Comparison of ENCODE assay signal across 9 cellular contexts in the genomic region with DNA sequence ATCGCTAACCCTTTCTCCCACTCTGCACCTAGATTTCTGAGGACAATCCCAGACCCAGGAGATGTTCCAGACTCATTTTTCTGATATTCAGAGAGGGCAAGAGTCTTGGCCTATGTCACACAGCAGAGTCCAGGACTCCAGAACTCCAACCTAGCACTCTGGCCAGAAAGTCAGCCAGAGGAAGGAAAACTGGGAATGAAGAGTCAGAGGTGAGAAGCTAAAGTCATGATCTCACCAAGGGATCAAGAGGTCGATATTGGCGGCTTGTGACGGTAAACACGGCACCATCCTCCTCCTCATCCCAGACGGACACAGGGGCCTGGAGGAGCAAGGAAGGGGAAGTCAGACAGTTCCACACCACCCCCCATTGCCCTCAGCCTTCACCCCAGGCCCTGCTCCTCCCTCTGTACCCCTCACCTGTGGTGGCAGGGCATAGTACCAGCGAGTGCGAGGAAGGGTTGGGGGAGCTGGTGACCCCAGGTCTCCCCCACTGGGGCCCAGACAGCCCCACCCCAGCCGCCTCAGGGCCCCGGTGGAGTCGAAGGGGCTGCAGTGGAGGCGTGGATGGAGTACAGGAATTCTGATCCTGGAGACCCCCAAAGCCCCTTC. TPM values are rescaled to one million over a fixed set of nuclear protein-coding genes. Genes with fewer than 3 reads are reported as not detected.
DNase-seq lines count a peak whose midpoint lies in the region; ATAC-seq and TF ChIP-seq lines count a peak whose summit lies in the region.
"Had no signal": no experiment of that assay in that cellular context is flagged by ENCODE, and none has a peak within 500 bp of the region (broad histone marks: within the 10 kb centered on the region; RNA-seq: fewer than 3 reads in every experiment).

No MANE protein-coding gene starts in this region.

- peaks cover 13% of the 10 kb centered on the region; the same call in 1 of the 2 replicates for H3K36me3 Mint-ChIP-seq in HFFc6 (ENCODE audit: low read depth)
- peaks cover 25% of the 10 kb centered on the region for H3K36me3 Mint-ChIP-seq in activated naive CD8-positive, alpha-beta T cell treated with anti-CD3 and anti-CD28 coated beads for 36 hours
- H3K36me3 Mint-ChIP-seq in stimulated activated memory B cell treated with anti-CD40 and anti-IgM and Interleukin-4, amounts not matched to agents 10 μg/mL and 1 μg/mL and 100 μg/mL, for 72 hours: peaks cover 37% of the 10 kb centered on the region

- peaks cover 4% of the 10 kb centered on the region for H3K9me3 Mint-ChIP-seq in HFFc6
- no peaks in the 10 kb centered on the region for H3K9me3 Mint-ChIP-seq in activated naive CD8-positive, alpha-beta T cell treated with anti-CD3 and anti-CD28 coated beads for 36 hours
- no peaks in the 10 kb centered on the region for H3K9me3 Mint-ChIP-seq in stimulated activated memory B cell treated with anti-CD40 and anti-IgM and Interleukin-4, amounts not matched to agents 10 μg/mL and 1 μg/mL and 100 μg/mL, for 72 hours

- peak overlapping the region; percentile 99 for H3K27ac Mint-ChIP-seq in HFFc6
- H3K27ac Mint-ChIP-seq in activated naive CD8-positive, alpha-beta T cell treated with anti-CD3 and anti-CD28 coated beads for 36 hours: peak overlapping the region; percentile 56
- H3K27ac Mint-ChIP-seq in stimulated activated memory B cell treated with anti-CD40 and anti-IgM and Interleukin-4, amounts not matched to agents 10 μg/mL and 1 μg/mL and 100 μg/mL, for 72 hours: peak overlapping the region; percentile 94

- H3K9me3 ChIP-seq in iPS-18c (ENCODE audit: control insufficient read depth, insufficient read depth, low read length): no peaks in the 10 kb centered on the region

- peaks cover 17% of the 10 kb centered on the region for H3K27me3 Mint-ChIP-seq in HFFc6 (ENCODE audit: insufficient read depth)
- H3K27me3 Mint-ChIP-seq in activated naive CD8-positive, alpha-beta T cell treated with anti-CD3 and anti-CD28 coated beads for 36 hours: peaks cover 5% of the 10 kb centered on the region
- H3K27me3 Mint-ChIP-seq in stimulated activated memory B cell treated with anti-CD40 and anti-IgM and Interleukin-4, amounts not matched to agents 10 μg/mL and 1 μg/mL and 100 μg/mL, for 72 hours: no peaks in the 10 kb centered on the region

- DNase-seq in HFFc6: no peak
- no peak for DNase-seq in activated naive CD8-positive, alpha-beta T cell treated with anti-CD3 and anti-CD28 coated beads for 36 hours
- DNase-seq in activated gamma-delta T cell treated with Interleukin-2 at 50 U/mL for 16 hours: no peak
- DNase-seq in NCI-H2227 (lab: John Stamatoyannopoulos, UW; ENCODE audit: unreplicated experiment): no peak
- no peak for DNase-seq in amygdala (lab: John Stamatoyannopoulos, UW)
- DNase-seq: NCI-H1930 had no signal

- H3K4me3 ChIP-seq in iPS-18c (ENCODE audit: insufficient read depth, low read depth, low read length): peak overlapping the region; percentile 63

- no peak for TF ChIP-seq CTCF in HFFc6 (IDR thresholded peaks at IDR 0.05)

- peaks cover 31% of the 10 kb centered on the region for H3K4me1 Mint-ChIP-seq in HFFc6 (ENCODE audit: low read depth)
- peaks cover 29% of the 10 kb centered on the region for H3K4me1 Mint-ChIP-seq in activated naive CD8-positive, alpha-beta T cell treated with anti-CD3 and anti-CD28 coated beads for 36 hours
- H3K4me1 Mint-ChIP-seq in stimulated activated memory B cell treated with anti-CD40 and anti-IgM and Interleukin-4, amounts not matched to agents 10 μg/mL and 1 μg/mL and 100 μg/mL, for 72 hours: peaks cover 51% of the 10 kb centered on the region

- ATAC-seq in stimulated activated memory B cell treated with anti-CD40 and anti-IgM and Interleukin-4, amounts not matched to agents 10 μg/mL and 1 μg/mL and 100 μg/mL, for 72 hours: no peak
- no peak for ATAC-seq in GM18870 (IDR thresholded peaks at IDR 0.05; ENCODE audit: unreplicated experiment)

- H3K4me3 Mint-ChIP-seq in HFFc6: peak overlapping the region; percentile 99
- no peak overlapping the region for H3K4me3 Mint-ChIP-seq in activated naive CD8-positive, alpha-beta T cell treated with anti-CD3 and anti-CD28 coated beads for 36 hours
- peak overlapping the region; percentile 68 for H3K4me3 Mint-ChIP-seq in stimulated activated memory B cell treated with anti-CD40 and anti-IgM and Interleukin-4, amounts not matched to agents 10 μg/mL and 1 μg/mL and 100 μg/mL, for 72 hours

RNA-seq across cellular contexts. Expression of a gene that starts 1.8 kb away (rescaled TPM):
- 10 to 100 TPM; 26.7 to 31.6 (median 27.9) TPM for total RNA-seq in HFFc6 (2021; fragmentation: NEBNext Ultra II Directional; extraction: Animal tissue kit (Norgen Biotek cat#: 25700))
- total RNA-seq in activated naive CD8-positive, alpha-beta T cell treated with anti-CD3 and anti-CD28 coated beads for 36 hours: 10 to 100 TPM; 15.0 to 17.7 TPM

RNA-seq across cellular contexts. Expression of a gene that starts 7.5 kb away (rescaled TPM):
- 10 to 100 TPM; 52.1 to 73.7 (median 69.7) TPM for total RNA-seq in HFFc6 (2021; fragmentation: NEBNext Ultra II Directional; extraction: Animal tissue kit (Norgen Biotek cat#: 25700))
- total RNA-seq in activated naive CD8-positive, alpha-beta T cell treated with anti-CD3 and anti-CD28 coated beads for 36 hours: 100 to 1,000 TPM; 106 to 107 TPM

RNA-seq across cellular contexts. Expression of a gene that starts 7.9 kb away (rescaled TPM):
- 10 to 100 TPM; 71.0 to 89.9 (median 74.6) TPM for total RNA-seq in HFFc6 (2021; fragmentation: NEBNext Ultra II Directional; extraction: Animal tissue kit (Norgen Biotek cat#: 25700))
- total RNA-seq in activated naive CD8-positive, alpha-beta T cell treated with anti-CD3 and anti-CD28 coated beads for 36 hours: 100 to 1,000 TPM; 105 to 107 TPM

RNA-seq across cellular contexts. Expression of a gene that starts 17.0 kb away (rescaled TPM):
- 100 to 1,000 TPM in 5 of 6 experiments, 10 to 100 TPM in 1; 88.7 to 118 (median 104) TPM for total RNA-seq in HFFc6 (2021; fragmentation: NEBNext Ultra II Directional; extraction: Animal tissue kit (Norgen Biotek cat#: 25700))
- total RNA-seq in activated naive CD8-positive, alpha-beta T cell treated with anti-CD3 and anti-CD28 coated beads for 36 hours: 100 to 1,000 TPM; 201 to 204 TPM

RNA-seq across cellular contexts. Expression of a gene that starts 20.0 kb away (rescaled TPM):
- 1 to 10 TPM in 5 of 6 experiments, under 1 TPM in 1; 0.66 to 3.0 (median 2.7) TPM for total RNA-seq in HFFc6 (2021; fragmentation: NEBNext Ultra II Directional; extraction: Animal tissue kit (Norgen Biotek cat#: 25700))
- total RNA-seq in activated naive CD8-positive, alpha-beta T cell treated with anti-CD3 and anti-CD28 coated beads for 36 hours: 1 to 10 TPM; 1.8 to 2.1 TPM
